ENCODE assay signal across 1 cellular context in the genomic region with DNA sequence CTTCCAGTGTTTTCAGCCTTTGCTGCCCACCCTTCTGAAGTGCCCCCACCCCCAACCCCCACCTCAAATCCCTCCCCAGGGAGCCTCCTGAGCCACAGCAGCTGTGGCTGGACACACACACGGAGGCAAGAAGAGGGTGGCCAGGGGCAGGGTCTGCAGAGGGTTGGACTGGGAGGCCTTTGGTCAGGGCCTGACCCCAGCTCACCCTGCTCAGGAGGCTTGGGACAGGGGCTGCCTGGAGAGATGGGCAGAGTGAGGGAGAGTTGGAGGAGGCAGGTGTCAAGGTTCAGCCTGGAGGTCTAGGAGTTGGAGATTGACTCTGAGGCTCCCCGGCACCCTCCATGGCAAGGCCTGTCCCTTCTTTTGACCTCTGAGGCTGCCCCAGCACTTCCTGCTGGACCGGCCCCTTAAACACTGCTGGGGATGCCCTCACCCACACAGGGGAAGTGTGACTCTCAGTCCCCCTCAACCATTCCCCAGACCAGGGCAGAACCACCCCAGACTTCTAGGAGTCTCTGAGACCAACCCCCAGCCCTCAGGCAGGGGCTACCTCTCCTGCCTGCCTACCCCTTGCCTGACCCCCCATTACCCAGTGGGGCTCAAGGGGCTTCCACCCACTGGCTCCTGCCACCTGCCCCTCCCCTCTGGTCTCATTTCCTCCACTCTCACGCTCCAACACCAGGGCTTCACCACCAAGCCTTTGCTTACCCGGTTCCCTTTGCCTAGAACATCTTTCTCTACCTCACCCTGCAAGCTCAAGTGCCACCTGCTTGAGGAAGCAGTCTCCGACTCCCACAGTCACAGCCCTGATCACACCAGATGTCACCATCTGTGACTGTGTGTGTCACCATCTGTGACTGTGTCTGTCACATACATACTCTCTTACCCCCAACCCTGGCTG.
TF ChIP-seq lines count a peak whose summit lies in the region.

No MANE protein-coding gene starts in this region.

TF ChIP-seq in HepG2, 621 proteins besides CTCF, POLR2A, EP300 and RAD21:
- no peak for TF ChIP-seq ZNF605 (CRISPR knock-in tag; IDR thresholded peaks at IDR 0.05)
- no peak for TF ChIP-seq ZNF780A (CRISPR knock-in tag; IDR thresholded peaks at IDR 0.05)
- TF ChIP-seq MZF1 (CRISPR knock-in tag; IDR thresholded peaks at IDR 0.05; ENCODE audit: borderline replicate concordance), result no peak
- TF ChIP-seq ZNF235 (CRISPR knock-in tag; IDR thresholded peaks at IDR 0.05; ENCODE audit: borderline replicate concordance), result no peak
- TF ChIP-seq ETV5 (CRISPR knock-in tag; IDR thresholded peaks at IDR 0.05; ENCODE audit: borderline replicate concordance), result no peak
- TF ChIP-seq PAWR (CRISPR knock-in tag; IDR thresholded peaks at IDR 0.05; ENCODE audit: borderline replicate concordance), result no peak
- no peak for TF ChIP-seq ZIK1 (CRISPR knock-in tag; IDR thresholded peaks at IDR 0.05; ENCODE audit: borderline replicate concordance, low read depth)
- no peak for TF ChIP-seq ZNF20 (CRISPR knock-in tag; IDR thresholded peaks at IDR 0.05)
- TF ChIP-seq POLR2AphosphoS2 (IDR thresholded peaks at IDR 0.05; ENCODE audit: low read depth, low read length), result no peak
- no peak for TF ChIP-seq KLF15 (CRISPR knock-in tag; IDR thresholded peaks at IDR 0.05; ENCODE audit: borderline replicate concordance)
- TF ChIP-seq ZNF775 (CRISPR knock-in tag; IDR thresholded peaks at IDR 0.05; ENCODE audit: borderline replicate concordance), result no peak
